Comparison of ENCODE assay signal across 23 cellular contexts in the genomic region with DNA sequence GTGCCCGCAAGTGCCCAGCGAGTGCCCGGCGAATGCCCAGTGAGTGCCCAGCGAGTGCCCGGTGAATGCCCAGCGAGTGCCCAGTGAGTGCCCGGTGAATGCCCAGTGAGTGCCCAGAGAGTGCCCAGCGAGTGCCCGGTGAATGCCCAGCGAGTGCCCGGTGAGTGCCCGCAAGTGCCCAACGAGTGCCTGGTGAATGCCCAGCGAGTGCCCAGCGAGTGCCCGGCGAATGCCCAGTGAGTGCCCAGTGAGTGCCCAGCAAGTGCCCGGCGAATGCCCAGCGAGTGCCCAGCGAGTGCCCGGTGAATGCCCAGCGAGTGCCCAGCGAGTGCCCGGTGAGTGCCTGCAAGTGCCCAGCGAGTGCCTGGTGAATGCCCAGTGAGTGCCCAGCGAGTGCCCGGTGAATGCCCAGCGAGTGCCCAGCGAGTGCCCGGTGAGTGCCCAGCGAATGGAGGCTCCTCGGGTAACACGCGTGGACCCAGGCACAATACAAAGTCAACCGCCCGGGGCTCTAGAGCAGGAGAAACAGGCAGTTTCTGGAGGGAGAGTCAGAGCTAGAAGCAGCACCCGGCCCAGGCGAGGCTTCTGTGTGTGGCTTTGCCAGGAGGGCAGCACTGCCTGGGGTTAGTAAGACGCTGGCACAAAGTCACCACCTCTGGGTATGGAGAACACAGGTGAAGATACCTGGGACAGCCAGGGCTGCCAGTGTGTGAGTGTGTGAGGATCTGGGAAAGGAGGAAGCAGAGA. TPM values are rescaled to one million over a fixed set of nuclear protein-coding genes. Genes with fewer than 3 reads are reported as not detected.
DNase-seq lines count a peak whose midpoint lies in the region; ATAC-seq and TF ChIP-seq lines count a peak whose summit lies in the region.
"Had no signal": no experiment of that assay in that cellular context is flagged by ENCODE, and none has a peak within 500 bp of the region (broad histone marks: within the 10 kb centered on the region; RNA-seq: fewer than 3 reads in every experiment).

No MANE protein-coding gene starts in this region.

- no peak overlapping the region for H3K4me3 ChIP-seq in lower lobe of right lung
- H3K4me3 ChIP-seq: BLaER1, Peyer's patch, SJSA1 had no signal

- H3K27ac Mint-ChIP-seq in chondrocyte (ENCODE audit: unreplicated experiment), result no peak overlapping the region
- H3K27ac Mint-ChIP-seq: CD4-positive, alpha-beta memory T cell had no signal

- H3K4me1 ChIP-seq in lower lobe of right lung, result no peaks in the 10 kb centered on the region
- H3K4me1 ChIP-seq: Caco-2, Peyer's patch, SJSA1 had no signal

- no peaks in the 10 kb centered on the region for H3K36me3 Mint-ChIP-seq in chondrocyte (ENCODE audit: low read depth)
- H3K36me3 Mint-ChIP-seq: CD4-positive, alpha-beta memory T cell had no signal

- DNase-seq in DMS 273 (lab: John Stamatoyannopoulos, UW; ENCODE audit: unreplicated experiment) (peak; percentile 16), DMS 273 treated with DMSO at 0.1 percent for 48 hours (lab: John Stamatoyannopoulos, UW) (no peak), chondrocyte (ENCODE audit: low spot score) (peak; percentile 89), lower lobe of right lung (peak; percentile 47), DMS53 treated with DMSO at 0.1 percent for 48 hours (lab: John Stamatoyannopoulos, UW; ENCODE audit: unreplicated experiment) (no peak), HuH-7 (ENCODE audit: low spot score) (no peak), DMS114 treated with DMSO at 0.1 percent for 48 hours (lab: John Stamatoyannopoulos, UW; ENCODE audit: unreplicated experiment) (no peak), NOMO-1 treated with dmso at 0.1 percent for 144 hours (lab: John Stamatoyannopoulos, UW; ENCODE audit: unreplicated experiment) (no peak)
- DNase-seq: ACHN; Caco-2; CD4-positive, alpha-beta memory T cell; GDM1; NCI-H1105; NCI-H146; NCI-H2029; NCI-H226; NCI-H510A treated with DMSO at 0.1 percent for 48 hours; NCI-H748 treated with DMSO at 0.1 percent for 48 hours had no signal

- no peak overlapping the region for H3K27ac ChIP-seq in lower lobe of right lung
- H3K27ac ChIP-seq: 22Rv1, BLaER1, KMS-11, Peyer's patch, SJSA1 had no signal

- no peaks in the 10 kb centered on the region for H3K4me1 Mint-ChIP-seq in chondrocyte (ENCODE audit: low read depth)

- peaks cover 56% of the 10 kb centered on the region for H3K27me3 Mint-ChIP-seq in chondrocyte (ENCODE audit: low read depth)

- intact Hi-C loops in lower lobe of right lung (cut with DNase I), result no loop called here

- peaks cover 8% of the 10 kb centered on the region for H3K27me3 ChIP-seq in lower lobe of right lung (ENCODE audit: low read depth)
- H3K27me3 ChIP-seq: BLaER1, Peyer's patch, SJSA1 had no signal

- no peaks in the 10 kb centered on the region for H3K9me3 ChIP-seq in lower lobe of right lung
- H3K9me3 ChIP-seq: BLaER1, Caco-2, Peyer's patch, SJSA1 had no signal

- H3K9me3 Mint-ChIP-seq in chondrocyte (ENCODE audit: low read depth), result no peaks in the 10 kb centered on the region

- no peak for TF ChIP-seq CTCF in chondrocyte (IDR thresholded peaks at IDR 0.05)
- TF ChIP-seq CTCF in lower lobe of right lung (IDR thresholded peaks at IDR 0.05), result no peak

- peak; percentile 18 to 58 for ATAC-seq in lower lobe of right lung

- no peaks in the 10 kb centered on the region for H3K36me3 ChIP-seq in lower lobe of right lung
- H3K36me3 ChIP-seq: BLaER1, Peyer's patch, SJSA1 had no signal

- no peak overlapping the region for H3K4me3 Mint-ChIP-seq in chondrocyte (ENCODE audit: unreplicated experiment)
- H3K4me3 Mint-ChIP-seq: CD4-positive, alpha-beta memory T cell had no signal

RNA-seq across cellular contexts. Expression of a gene that starts 38.2 kb away (rescaled TPM):
- total RNA-seq in chondrocyte, result 0.49 to 0.92 TPM (median 0.89 TPM) in 3 replicates
- total RNA-seq in lower lobe of right lung, result 9.0 TPM
- total RNA-seq: Caco-2; CD4-positive, alpha-beta memory T cell; Peyer's patch had no signal

Comparison
In these comparisons a context has a peak if more than half of its experiments do, and no peak if none do; other contexts are left out.
1. DNase-seq: peak in DMS 273 (single experiment), chondrocyte (single experiment) and lower lobe of right lung (single experiment); none in DMS 273 treated with DMSO at 0.1 percent for 48 hours (single experiment), DMS53 treated with DMSO at 0.1 percent for 48 hours (single experiment), HuH-7 (single experiment), DMS114 treated with DMSO at 0.1 percent for 48 hours (single experiment) and NOMO-1 treated with dmso at 0.1 percent for 144 hours (single experiment).